Comparison of ENCODE assay signal across 22 cellular contexts in genomic region chr15:45361883-45362282, GRCh38. TPM values are rescaled to one million over a fixed set of nuclear protein-coding genes. Genes with fewer than 3 reads are reported as not detected.
DNase-seq lines count a peak whose midpoint lies in the region; ATAC-seq and TF ChIP-seq lines count a peak whose summit lies in the region.
"Had no signal": no experiment of that assay in that cellular context is flagged by ENCODE, and none has a peak within 500 bp of the region (broad histone marks: within the 10 kb centered on the region; RNA-seq: fewer than 3 reads in every experiment).

No MANE protein-coding gene starts in this region.

- intact Hi-C loops in right lobe of liver (cut with DNase I): no loop called here
- intact Hi-C loops in A673 (cut with micrococcal nuclease; ENCODE audit: unreplicated experiment): no loop called here

- no peaks in the 10 kb centered on the region for H3K79me2 ChIP-seq in osteoblast (ENCODE audit: insufficient read depth, low read length)

- H3K9me3 ChIP-seq in right lobe of liver (no peaks in the 10 kb centered on the region), osteoblast (ENCODE audit: low read depth, low read length) (no peaks in the 10 kb centered on the region), SJCRH30 (replicated peaks) (no peaks in the 10 kb centered on the region), A673 (ENCODE audit: low read depth, low read length, poor library complexity, severe bottlenecking) (no peaks in the 10 kb centered on the region)
- H3K9me3 ChIP-seq: BE2C; BLaER1 treated with 17β-estradiol and CSF1 and Interleukin-3, amounts not matched to agents 10 nM and 100 nM had no signal

- H3K4me1 Mint-ChIP-seq in activated naive CD4-positive, alpha-beta T cell treated with anti-CD3 and anti-CD28 coated beads, Interleukin-2, amount 50 U/mL, for 24 hours: no peaks in the 10 kb centered on the region
- H3K4me1 Mint-ChIP-seq: CD14-positive monocyte had no signal

- POLR2A ChIA-PET in A673 (lab: Charles Lee; ENCODE audit: low non-redundant PET): interaction anchor here (0.7 kb wide), 1 partner anchor 9 kb away, joined by 3 read pairs; no protein-coding TSS in a partner anchor

- no peak overlapping the region for H2AFZ ChIP-seq in osteoblast (ENCODE audit: low read length)
- H2AFZ ChIP-seq: GM23248 had no signal

- H3K36me3 Mint-ChIP-seq in activated naive CD4-positive, alpha-beta T cell treated with anti-CD3 and anti-CD28 coated beads, Interleukin-2, amount 50 U/mL, for 24 hours: peaks cover 3% of the 10 kb centered on the region
- no peaks in the 10 kb centered on the region for H3K36me3 Mint-ChIP-seq in activated naive CD4-positive, alpha-beta T cell treated with anti-CD3 and anti-CD28 coated beads, Interleukin-2, amount 50 U/mL, for 72 hours

- CTCF ChIA-PET in A673 (lab: Charles Lee): no interaction called here

- ATAC-seq in activated naive CD4-positive, alpha-beta T cell treated with anti-CD3 and anti-CD28 coated beads, Interleukin-2, amount 50 U/mL, for 72 hours: no peak
- ATAC-seq in right lobe of liver: peak; percentile 28 to 56 (median 43)
- ATAC-seq in GM21367 (IDR thresholded peaks at IDR 0.05; ENCODE audit: unreplicated experiment): no peak

- no peak overlapping the region for H3K4me2 ChIP-seq in osteoblast (ENCODE audit: insufficient read depth, low read length)
- H3K4me2 ChIP-seq: BLaER1 treated with 17β-estradiol and CSF1 and Interleukin-3, amounts not matched to agents 10 nM and 100 nM had no signal

- TF ChIP-seq POLR2A in right lobe of liver (IDR thresholded peaks at IDR 0.05): no peak

- H3K4me3 Mint-ChIP-seq in activated naive CD4-positive, alpha-beta T cell treated with anti-CD3 and anti-CD28 coated beads, Interleukin-2, amount 50 U/mL, for 24 hours: no peak overlapping the region
- H3K4me3 Mint-ChIP-seq: CD14-positive monocyte; CD4-positive, alpha-beta T cell had no signal

- H3K4me3 ChIP-seq in right lobe of liver (no peak overlapping the region), osteoblast (ENCODE audit: insufficient read depth, low read length) (no peak overlapping the region), SJCRH30 (no peak overlapping the region), A673 (ENCODE audit: low read depth, low read length, poor library complexity, severe bottlenecking) (no peak overlapping the region)
- H3K4me3 ChIP-seq: BLaER1 treated with 17β-estradiol and CSF1 and Interleukin-3, amounts not matched to agents 10 nM and 100 nM; GM23248 had no signal

- H3K27me3 ChIP-seq in right lobe of liver (no peaks in the 10 kb centered on the region), osteoblast (ENCODE audit: insufficient read depth, low read length) (no peaks in the 10 kb centered on the region), SJCRH30 (no peaks in the 10 kb centered on the region), A673 (replicated peaks; ENCODE audit: insufficient read depth, low read depth, low read length, poor library complexity) (no peaks in the 10 kb centered on the region)
- H3K27me3 ChIP-seq: BLaER1 treated with 17β-estradiol and CSF1 and Interleukin-3, amounts not matched to agents 10 nM and 100 nM had no signal

- peak overlapping the region; percentile 51 for H3K27ac Mint-ChIP-seq in activated naive CD4-positive, alpha-beta T cell treated with anti-CD3 and anti-CD28 coated beads, Interleukin-2, amount 50 U/mL, for 24 hours
- no peak overlapping the region for H3K27ac Mint-ChIP-seq in activated naive CD4-positive, alpha-beta T cell treated with anti-CD3 and anti-CD28 coated beads, Interleukin-2, amount 50 U/mL, for 72 hours
- H3K27ac Mint-ChIP-seq: CD4-positive, alpha-beta T cell had no signal

- H3K4me1 ChIP-seq in right lobe of liver (peaks cover 0 to 28% (median 14%) of the 10 kb centered on the region in 4 donors), osteoblast (ENCODE audit: insufficient read depth, low read length) (no peaks in the 10 kb centered on the region), SJCRH30 (no peaks in the 10 kb centered on the region), A673 (ENCODE audit: insufficient read depth, low read length, poor library complexity, severe bottlenecking) (no peaks in the 10 kb centered on the region)
- H3K4me1 ChIP-seq: BE2C; BLaER1 treated with 17β-estradiol and CSF1 and Interleukin-3, amounts not matched to agents 10 nM and 100 nM had no signal

- peaks cover 1% of the 10 kb centered on the region for H3K27me3 Mint-ChIP-seq in activated naive CD4-positive, alpha-beta T cell treated with anti-CD3 and anti-CD28 coated beads, Interleukin-2, amount 50 U/mL, for 24 hours
- H3K27me3 Mint-ChIP-seq: CD4-positive, alpha-beta T cell had no signal

- DNase-seq in activated naive CD4-positive, alpha-beta T cell treated with anti-CD3 and anti-CD28 coated beads, Interleukin-2, amount 50 U/mL, for 72 hours (ENCODE audit: low spot score in 2 of 2): no peak
- DNase-seq in right lobe of liver (no peak), osteoblast (ENCODE audit: insufficient read length, low spot score, missing footprints) (peak; percentile 15), SJCRH30 (no peak), A673 (ENCODE audit: low spot score) (no peak)
- DNase-seq: ACHN; AML-193; BE2C; Calu3; CD4-positive, alpha-beta T cell; COR-L47; DMS53; DMS79 treated with DMSO at 0.1 percent for 48 hours; GF-D8; GM23248; H7; HCEC 1CT had no signal

- no peaks in the 10 kb centered on the region for H4K20me1 ChIP-seq in osteoblast (ENCODE audit: insufficient read depth, low read length)
- H4K20me1 ChIP-seq: BLaER1 treated with 17β-estradiol and CSF1 and Interleukin-3, amounts not matched to agents 10 nM and 100 nM had no signal

- WGBS in right lobe of liver (ENCODE audit: insufficient coverage, low coverage, low lambda C conversion rate, missing lambda C conversion rate): 72% methylated on average over 7 of the region's 7 CpGs

- H3K27ac ChIP-seq in right lobe of liver (no peak overlapping the region), osteoblast (ENCODE audit: low read depth, low read length) (no peak overlapping the region), SJCRH30 (no peak overlapping the region), A673 (ENCODE audit: low read depth, low read length, poor library complexity, severe bottlenecking) (no peak overlapping the region)
- H3K27ac ChIP-seq: 22Rv1; BLaER1 treated with 17β-estradiol and CSF1 and Interleukin-3, amounts not matched to agents 10 nM and 100 nM; GM23248 had no signal

- no peak for TF ChIP-seq CTCF in right lobe of liver (IDR thresholded peaks at IDR 0.05)
- TF ChIP-seq CTCF in osteoblast (IDR thresholded peaks at IDR 0.05; ENCODE audit: extremely low read depth, low read depth, low read length): no peak
- no peak for TF ChIP-seq CTCF in A673 (conservative IDR thresholded peaks at IDR 0.05; ENCODE audit: low read depth, low read length)

- H3K36me3 ChIP-seq in right lobe of liver: peaks cover 0 to 74% (median 32%) of the 10 kb centered on the region in 4 donors
- H3K36me3 ChIP-seq in osteoblast (ENCODE audit: insufficient read depth, low read length): no peaks in the 10 kb centered on the region
- peaks cover 80% of the 10 kb centered on the region for H3K36me3 ChIP-seq in SJCRH30
- H3K36me3 ChIP-seq in A673 (ENCODE audit: insufficient read depth, low read length, poor library complexity, severe bottlenecking): no peaks in the 10 kb centered on the region
- H3K36me3 ChIP-seq: BE2C had no signal

- no TSS peak for BruUV-seq in A673 (replicated peaks; lab: Mats Ljungman, UMichigan)

- no peaks in the 10 kb centered on the region for H3K9me3 Mint-ChIP-seq in activated naive CD4-positive, alpha-beta T cell treated with anti-CD3 and anti-CD28 coated beads, Interleukin-2, amount 50 U/mL, for 24 hours
- H3K9me3 Mint-ChIP-seq in activated naive CD4-positive, alpha-beta T cell treated with anti-CD3 and anti-CD28 coated beads, Interleukin-2, amount 50 U/mL, for 72 hours: no peaks in the 10 kb centered on the region
- H3K9me3 Mint-ChIP-seq: CD14-positive monocyte; CD4-positive, alpha-beta T cell had no signal

RNA-seq across cellular contexts. Expression of gene GATM, which starts 16.5 kb away (rescaled TPM):
- 1 to 10 TPM; 1.4 to 3.7 TPM for total RNA-seq in activated naive CD4-positive, alpha-beta T cell treated with anti-CD3 and anti-CD28 coated beads, Interleukin-2, amount 50 U/mL, for 72 hours
- 1,000 to 10,000 TPM in 1 of 6 experiments, 100 to 1,000 TPM in 5; 404 to 1,363 (median 579) TPM for total RNA-seq in right lobe of liver
- 0.59 and 0.72 TPM in 2 replicates for total RNA-seq in osteoblast
- total RNA-seq in SJCRH30 (2014; rRNA removed; shearing (Covaris generic)): 226 and 232 TPM in 2 replicates
- 9.5 and 11.0 TPM in 2 replicates for total RNA-seq in A673 (2021)
- total RNA-seq: GM23248 had no signal

Comparison
In these comparisons a context has a peak if more than half of its experiments do, and no peak if none do; other contexts are left out.
1. ATAC-seq: peak in right lobe of liver (4 of 4); none in activated naive CD4-positive, alpha-beta T cell treated with anti-CD3 and anti-CD28 coated beads, Interleukin-2, amount 50 U/mL, for 72 hours (0 of 2) and GM21367 (single experiment).
2. RNA of gene GATM, which starts 16.5 kb away (total RNA-seq): 404 to 1,363 TPM in right lobe of liver and 226 to 232 TPM in SJCRH30; 9.5 to 11.0 TPM in A673, 1.4 to 3.7 TPM in activated naive CD4-positive, alpha-beta T cell treated with anti-CD3 and anti-CD28 coated beads, Interleukin-2, amount 50 U/mL, for 72 hours and 0.59 to 0.72 TPM in osteoblast; every median in the first group is over 10 times any median in the second.